ENCODE assay signal across 26 cellular contexts in genomic region chr21:27412530-27412929, GRCh38.
"Had no signal": no experiment of that assay in that cellular context is flagged by ENCODE, and none has a peak within 500 bp of the region (broad histone marks: within the 10 kb centered on the region; RNA-seq: fewer than 3 reads in every experiment).

No MANE protein-coding gene starts in this region.

- DNase-seq: effector CD8-positive, alpha-beta T cell; endodermal cell; foreskin keratinocyte; heart left ventricle; islet precursor cell; kidney glomerular epithelial cell; left ventricle myocardium superior; lower lobe of right lung; natural killer cell; right lobe of liver; stimulated activated CD4-positive, alpha-beta T cell treated with anti-CD3 and anti-CD28 coated beads, Interleukin-12 subunit alpha, Interleukin-12 subunit beta, amount 100 ng/mL, for 4 hours; stimulated activated CD4-positive, alpha-beta T cell treated with anti-CD3 and anti-CD28 coated beads, Interleukin-1b, Interleukin-23, amount 100 ng/mL, for 48 hours; stimulated activated CD4-positive, alpha-beta T cell treated with anti-CD3 and anti-CD28 coated beads, Interleukin-4, amount 100 ng/mL, for 1 hour; stimulated activated CD8-positive, alpha-beta memory T cell treated with anti-CD3 and anti-CD28 coated beads, Interleukin-4, amount 100 ng/mL, for 48 hours; stimulated activated naive CD4-positive, alpha-beta T cell; stimulated activated naive CD8-positive, alpha-beta T cell treated with anti-CD3 and anti-CD28 coated beads, Interleukin-15, amount 100 ng/mL, for 72 hours; trophoblast cell had no signal

- H3K4me1 ChIP-seq: foreskin keratinocyte, gastroesophageal sphincter, lower lobe of right lung, parathyroid adenoma, right lobe of liver, suprapubic skin, vagina had no signal

- ATAC-seq: foreskin keratinocyte; gastroesophageal sphincter; left ventricle myocardium superior; lower lobe of right lung; natural killer cell; right lobe of liver; stimulated activated naive CD8-positive, alpha-beta T cell treated with anti-CD3 and anti-CD28 coated beads, Interleukin-15, amount 100 ng/mL, for 72 hours had no signal

- H3K9me3 ChIP-seq: lower lobe of right lung, right lobe of liver, suprapubic skin, vagina had no signal

- FAIRE-seq: endothelial cell of umbilical vein had no signal

- H3K27ac ChIP-seq: esophagus muscularis mucosa, foreskin keratinocyte, gastroesophageal sphincter, heart left ventricle, hepatocyte, lower lobe of right lung, neutrophil, parathyroid adenoma, right lobe of liver, suprapubic skin, vagina had no signal

- H3K27me3 ChIP-seq: esophagus muscularis mucosa, foreskin keratinocyte, gastroesophageal sphincter, heart left ventricle, hepatocyte, neutrophil, right lobe of liver, suprapubic skin, vagina had no signal

- H3K36me3 ChIP-seq: esophagus muscularis mucosa, gastroesophageal sphincter, heart left ventricle, lower lobe of right lung, neutrophil, right lobe of liver, suprapubic skin, vagina had no signal

- H3K4me3 ChIP-seq: esophagus muscularis mucosa, gastroesophageal sphincter, heart left ventricle, hepatocyte, lower lobe of right lung, right lobe of liver, smooth muscle cell, suprapubic skin, vagina had no signal
